ENCODE assay signal across 15 cellular contexts in genomic region chr6:22658183-22658582, GRCh38.
"Had no signal": no experiment of that assay in that cellular context is flagged by ENCODE, and none has a peak within 500 bp of the region (broad histone marks: within the 10 kb centered on the region; RNA-seq: fewer than 3 reads in every experiment).

No MANE protein-coding gene starts in this region.

- ATAC-seq: activated T-cell treated with anti-CD3 and anti-CD28 coated beads, Interleukin-2, amount 50 U/mL, for 4 hours; mucosa of descending colon; natural killer cell had no signal

- H3K4me3 Mint-ChIP-seq: activated naive CD8-positive, alpha-beta T cell; activated T-cell treated with anti-CD3 and anti-CD28 coated beads, Interleukin-2, amount 50 U/mL, for 4 hours; natural killer cell; stimulated activated naive CD8-positive, alpha-beta T cell treated with anti-CD3 and anti-CD28 coated beads, Interleukin-15, Interleukin-2, amounts not matched to agents 100 ng/mL and 50 ng/mL, for 24 hours had no signal

- DNase-seq: activated CD4-positive, alpha-beta T cell treated with anti-CD3 and anti-CD28 coated beads, Interleukin-2, amount 50 U/mL, for 4 hours; activated CD4-positive, CD25-positive, alpha-beta regulatory T cell treated with anti-CD3 and anti-CD28 coated beads, Interleukin-2, amount 50 U/mL, for 72 hours; activated gamma-delta T cell; activated T-cell treated with anti-CD3 and anti-CD28 coated beads, Interleukin-2, amount 50 U/mL, for 4 hours; aorta; effector CD4-positive, alpha-beta T cell; left cardiac atrium; mucosa of descending colon; natural killer cell; stimulated activated CD4-positive, alpha-beta T cell treated with anti-CD3 and anti-CD28 coated beads, Interleukin-15, amount 100 ng/mL, for 24 hours; stimulated activated CD4-positive, alpha-beta T cell treated with anti-CD3 and anti-CD28 coated beads, Interleukin-4, amount 100 ng/mL, for 24 hours had no signal

- H3K4me3 ChIP-seq: lung, mucosa of descending colon, thoracic aorta had no signal

- H3K36me3 ChIP-seq: thoracic aorta had no signal

- H3K27ac ChIP-seq: thoracic aorta had no signal

- H3K4me1 Mint-ChIP-seq: natural killer cell had no signal

- H3K27me3 Mint-ChIP-seq: activated naive CD8-positive, alpha-beta T cell; stimulated activated naive CD8-positive, alpha-beta T cell treated with anti-CD3 and anti-CD28 coated beads, Interleukin-15, Interleukin-2, amounts not matched to agents 100 ng/mL and 50 ng/mL, for 24 hours had no signal

- H3K27ac Mint-ChIP-seq: activated naive CD8-positive, alpha-beta T cell; natural killer cell; stimulated activated naive CD8-positive, alpha-beta T cell treated with anti-CD3 and anti-CD28 coated beads, Interleukin-15, Interleukin-2, amounts not matched to agents 100 ng/mL and 50 ng/mL, for 24 hours had no signal

- H3K36me3 Mint-ChIP-seq: activated naive CD8-positive, alpha-beta T cell had no signal

- H3K9me3 ChIP-seq: mucosa of descending colon, thoracic aorta had no signal

- H3K9me3 Mint-ChIP-seq: activated T-cell treated with anti-CD3 and anti-CD28 coated beads, Interleukin-2, amount 50 U/mL, for 4 hours had no signal
